ENCODE assay signal across 11 cellular contexts in genomic region chr3:158847466-158847849, GRCh38. TPM values are rescaled to one million over a fixed set of nuclear protein-coding genes. Genes with fewer than 3 reads are reported as not detected.
A peak's percentile ranks its signal among the peaks of the same experiment; 100 is the strongest.
DNase-seq lines count a peak whose midpoint lies in the region; ATAC-seq, FAIRE-seq and TF ChIP-seq lines count a peak whose summit lies in the region.
"Had no signal": no experiment of that assay in that cellular context is flagged by ENCODE, and none has a peak within 500 bp of the region (broad histone marks: within the 10 kb centered on the region; RNA-seq: fewer than 3 reads in every experiment).

No MANE protein-coding gene starts in this region.

- no peaks in the 10 kb centered on the region for H3K27me3 ChIP-seq in endothelial cell of umbilical vein (ENCODE audit: control insufficient read depth in 2 of 2, insufficient read depth in 2 of 2, low read length in 2 of 2)
- H3K27me3 ChIP-seq: body of pancreas had no signal

- no peak for TF ChIP-seq CTCF in endothelial cell of umbilical vein (IDR thresholded peaks at IDR 0.05; ENCODE audit: extremely low read depth in 1 of 2, insufficient read depth in 1 of 2, low read depth in 1 of 2, low read length in 2 of 2)

- no peaks in the 10 kb centered on the region for H3K36me3 ChIP-seq in endothelial cell of umbilical vein (ENCODE audit: control insufficient read depth in 2 of 2, extremely low read depth in 1 of 2, insufficient read depth in 2 of 2, low read length in 2 of 2)

- no peak overlapping the region for H3K27ac ChIP-seq in endothelial cell of umbilical vein (ENCODE audit: insufficient read depth, low read depth, low read length)
- H3K27ac ChIP-seq: body of pancreas, VCaP had no signal

- no peaks in the 10 kb centered on the region for H3K9me3 ChIP-seq in endothelial cell of umbilical vein (replicated peaks; ENCODE audit: control insufficient read depth, insufficient read depth, low read length)
- H3K9me3 ChIP-seq: body of pancreas had no signal

- CTCF ChIA-PET in endothelial cell of umbilical vein (lab: Charles Lee) = interaction anchor here (0.6 to 6.3 kb wide), 6 partner anchors 24 to 418 kb away, joined by 3 to 249 read pairs (median 10); no protein-coding TSS in a partner anchor

- H3K4me3 ChIP-seq in endothelial cell of umbilical vein (replicated peaks in 1 of 3; ENCODE audit: insufficient read depth in 1 of 3, low read depth in 1 of 3, low read length in 3 of 3) = no peak overlapping the region
- H3K4me3 ChIP-seq: body of pancreas had no signal

- no peaks in the 10 kb centered on the region for H4K20me1 ChIP-seq in endothelial cell of umbilical vein (replicated peaks; ENCODE audit: control insufficient read depth, extremely low read depth, insufficient read depth, low read length)

- intact Hi-C loops in endothelial cell of umbilical vein (cut with micrococcal nuclease) = loop anchor here (5.0 to 10.0 kb wide), 3 partner anchors 307 to 737 kb away; no protein-coding TSS in a partner anchor
- intact Hi-C loops in left cardiac atrium (cut with DNase I) = no loop called here

- no peak overlapping the region for H3K4me2 ChIP-seq in endothelial cell of umbilical vein (ENCODE audit: insufficient read depth, low read length)

- no peak for DNase-seq in endothelial cell of umbilical vein (ENCODE audit: low read depth, low spot score)
- no peak for DNase-seq in NCI-H2081 treated with DMSO at 0.1 percent for 48 hours (lab: John Stamatoyannopoulos, UW)
- DNase-seq in left cardiac atrium = no peak
- no peak for DNase-seq in foreskin melanocyte
- DNase-seq in NOMO-1 (lab: John Stamatoyannopoulos, UW; ENCODE audit: unreplicated experiment in 2 of 2) = no peak
- DNase-seq: body of pancreas, GDM1 had no signal

- no peaks in the 10 kb centered on the region for H3K4me1 ChIP-seq in endothelial cell of umbilical vein (ENCODE audit: control insufficient read depth, extremely low read depth, insufficient read depth, low read length)
- H3K4me1 ChIP-seq: body of pancreas had no signal

- dilution Hi-C loops in endothelial cell of umbilical vein (cut with MboI; ENCODE audit: extremely low pct_ligation_motif_present, low sequenced_read_pairs) = no loop called here

- BruUV-seq in endothelial cell of umbilical vein (replicated peaks; lab: Mats Ljungman, UMichigan) = no TSS peak

- no peaks in the 10 kb centered on the region for H3K79me2 ChIP-seq in endothelial cell of umbilical vein (ENCODE audit: control insufficient read depth, insufficient read depth, low read length)

- no peak for FAIRE-seq in endothelial cell of umbilical vein (lab: Jason Lieb, UNC)

- no peak overlapping the region for H3K9ac ChIP-seq in endothelial cell of umbilical vein (replicated peaks; ENCODE audit: extremely low read depth, insufficient read depth, low read length)

- ATAC-seq in GM18517 (IDR thresholded peaks at IDR 0.05; ENCODE audit: unreplicated experiment) = peak; percentile 26
- ATAC-seq in GM21381 (IDR thresholded peaks at IDR 0.05; ENCODE audit: unreplicated experiment) = peak; percentile 19
- ATAC-seq in HG03095 (IDR thresholded peaks at IDR 0.05; ENCODE audit: unreplicated experiment) = peak; percentile 36
- ATAC-seq in left cardiac atrium = no peak
- ATAC-seq: body of pancreas had no signal

- no peaks in the 10 kb centered on the region for H3K9me1 ChIP-seq in endothelial cell of umbilical vein (replicated peaks; ENCODE audit: control insufficient read depth, extremely low read depth, insufficient read depth, low read length)

- peak overlapping the region; percentile 26 for H2AFZ ChIP-seq in endothelial cell of umbilical vein (ENCODE audit: low read depth, low read length)

- no peak for TF ChIP-seq POLR2A in endothelial cell of umbilical vein (IDR thresholded peaks at IDR 0.05; ENCODE audit: low read depth, low read length)

- POLR2A ChIA-PET in endothelial cell of umbilical vein (lab: Charles Lee) = no interaction called here

TF ChIP-seq in endothelial cell of umbilical vein, 7 proteins besides CTCF, POLR2A, EP300 and RAD21:
- TF ChIP-seq GATA2 (IDR thresholded peaks at IDR 0.05; ENCODE audit: insufficient read depth, insufficient read length, low read depth, low read length) = no peak
- TF ChIP-seq POLR2AphosphoS5 (IDR thresholded peaks at IDR 0.05; ENCODE audit: insufficient read depth, low read depth, low read length) = no peak

RNA-seq across cellular contexts. Expression of gene MFSD1, which starts 45.6 kb away (rescaled TPM):
- 38.2 and 38.3 TPM in 2 replicates for total RNA-seq in endothelial cell of umbilical vein
- 51.2 and 65.1 TPM in 2 replicates for polyA plus RNA-seq in endothelial cell of umbilical vein
- 30.8 and 32.1 TPM in 2 replicates for polyA plus RNA-seq in endothelial cell of umbilical vein (2011; cell fraction: cytosol; rRNA removed)
- polyA plus RNA-seq in endothelial cell of umbilical vein (2011; cell fraction: nucleus; rRNA removed) = 33.2 and 44.2 TPM in 2 replicates
- 38.5 and 57.3 TPM in 2 replicates for polyA plus RNA-seq in endothelial cell of umbilical vein (2012)
- polyA minus RNA-seq in endothelial cell of umbilical vein = 82.8 and 84.1 TPM in 2 replicates
- 32.4 TPM for polyA minus RNA-seq in endothelial cell of umbilical vein (2011; cell fraction: cytosol; rRNA and poly(A)+ RNA removed)
- polyA minus RNA-seq in endothelial cell of umbilical vein (2011; cell fraction: nucleus; rRNA and poly(A)+ RNA removed) = 32.6 and 49.6 TPM in 2 replicates
- 10 to 100 TPM; 42.6 to 47.4 TPM for total RNA-seq in left cardiac atrium

Comparison
In these comparisons a context has a peak if more than half of its experiments do, and no peak if none do; other contexts are left out.
1. ATAC-seq: peak in GM18517 (single experiment), GM21381 (single experiment) and HG03095 (single experiment); none in left cardiac atrium (0 of 2).